ENCODE assay signal across 18 cellular contexts in the genomic region with DNA sequence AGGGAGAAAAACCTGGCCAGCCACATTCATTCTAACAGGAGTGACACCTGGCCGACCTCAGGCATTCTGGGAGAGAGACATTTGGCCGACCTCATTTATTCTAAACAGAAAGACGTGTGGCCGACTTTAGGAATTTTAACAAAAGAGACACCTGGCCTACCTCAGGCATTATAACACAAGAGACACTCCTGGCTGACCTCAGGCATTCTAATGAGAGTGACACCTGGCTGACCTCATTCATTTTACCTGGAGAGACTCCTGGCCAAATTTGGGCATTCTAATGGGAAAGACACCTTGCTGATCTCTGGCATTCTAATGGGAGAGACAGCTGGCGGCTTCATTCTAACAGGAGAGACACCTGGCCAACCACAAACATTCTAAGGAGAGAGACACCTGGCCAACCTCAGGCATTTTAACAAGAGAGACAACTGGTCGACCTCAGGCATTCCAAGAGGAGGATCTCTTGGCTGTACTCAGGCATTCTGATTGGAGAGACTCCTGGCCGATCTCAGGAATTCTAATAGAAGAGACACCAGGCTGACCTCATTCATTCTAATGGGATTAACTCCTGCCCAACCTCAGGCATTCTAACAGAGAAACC.
DNase-seq lines count a peak whose midpoint lies in the region; TF ChIP-seq lines count a peak whose summit lies in the region.
"Had no signal": no experiment of that assay in that cellular context is flagged by ENCODE, and none has a peak within 500 bp of the region (broad histone marks: within the 10 kb centered on the region; RNA-seq: fewer than 3 reads in every experiment).

No MANE protein-coding gene starts in this region.

- H3K4me3 Mint-ChIP-seq in MCF 10A (ENCODE audit: unreplicated experiment): no peak overlapping the region
- no peak overlapping the region for H3K4me3 Mint-ChIP-seq in chondrocyte (ENCODE audit: unreplicated experiment)
- H3K4me3 Mint-ChIP-seq: B cell, CD14-positive monocyte, H9, HFFc6 had no signal

- in situ Hi-C loops in T47D (cut with HindIII; ENCODE audit: low pct_unique_long_range_greater_than_20kb, low sequenced_read_pairs): no loop called here

- DNase-seq in T47D (ENCODE audit: low read depth in 1 of 2, low spot score in 1 of 2) (peak; percentile 11 to 96), MCF 10A (ENCODE audit: unreplicated experiment) (no peak), NT2/D1 (ENCODE audit: low read depth, low spot score) (peak; percentile 56), islet precursor cell (peak; percentile 18), chondrocyte (ENCODE audit: low spot score) (no peak)
- DNase-seq in effector CD8-positive, alpha-beta T cell (lab: John Stamatoyannopoulos, UW): no peak
- DNase-seq in activated CD4-positive, alpha-beta T cell treated with anti-CD3 and anti-CD28 coated beads, Interleukin-2, amount 50 U/mL, for 4 hours: no peak
- DNase-seq: DMS79, GM23248, H9, HFFc6, NCI-H1105, NCI-H2081 treated with DMSO at 0.1 percent for 48 hours, NCI-H446 had no signal

- H3K9me3 Mint-ChIP-seq in MCF 10A (ENCODE audit: unreplicated experiment): peaks cover 41% of the 10 kb centered on the region
- H3K9me3 Mint-ChIP-seq in chondrocyte (ENCODE audit: low read depth): peaks cover 76% of the 10 kb centered on the region

- no peaks in the 10 kb centered on the region for H3K27me3 ChIP-seq in NT2/D1 (ENCODE audit: insufficient read depth, insufficient read length)

- H3K4me1 Mint-ChIP-seq in MCF 10A (ENCODE audit: insufficient read depth, unreplicated experiment) (no peaks in the 10 kb centered on the region), chondrocyte (ENCODE audit: low read depth) (no peaks in the 10 kb centered on the region)
- H3K4me1 Mint-ChIP-seq: B cell, CD14-positive monocyte, H9 had no signal

- intact Hi-C loops in MCF 10A (cut with micrococcal nuclease): no loop called here

- TF ChIP-seq CTCF in MCF 10A (IDR thresholded peaks at IDR 0.05; ENCODE audit: unreplicated experiment) (no peak), chondrocyte (IDR thresholded peaks at IDR 0.05) (no peak)

- POLR2A ChIA-PET in MCF 10A (lab: Yijun Ruan, JAX): no interaction called here

- H3K27ac Mint-ChIP-seq in MCF 10A (ENCODE audit: low read depth, unreplicated experiment) (no peak overlapping the region), chondrocyte (ENCODE audit: unreplicated experiment) (no peak overlapping the region)
- H3K27ac Mint-ChIP-seq: B cell, CD14-positive monocyte, H9, HFFc6 had no signal

- H3K27me3 Mint-ChIP-seq in MCF 10A (ENCODE audit: insufficient read depth, unreplicated experiment) (no peaks in the 10 kb centered on the region), chondrocyte (ENCODE audit: low read depth) (no peaks in the 10 kb centered on the region)
- H3K27me3 Mint-ChIP-seq: B cell had no signal

- no peaks in the 10 kb centered on the region for H3K36me3 Mint-ChIP-seq in MCF 10A (ENCODE audit: insufficient read depth, unreplicated experiment)
- H3K36me3 Mint-ChIP-seq in chondrocyte (ENCODE audit: low read depth): peaks cover 3% of the 10 kb centered on the region
- H3K36me3 Mint-ChIP-seq: CD14-positive monocyte had no signal

- no peak overlapping the region for H3K9ac ChIP-seq in NT2/D1 (ENCODE audit: insufficient read length, low read depth)
- H3K9ac ChIP-seq: GM23248 had no signal

- no peaks in the 10 kb centered on the region for H3K4me1 ChIP-seq in NT2/D1 (ENCODE audit: insufficient read depth, insufficient read length)

- H3K4me3 ChIP-seq in NT2/D1 (ENCODE audit: insufficient read length, low read depth): no peak overlapping the region
- H3K4me3 ChIP-seq: GM12878, GM23248, K562 had no signal

- peaks cover 20% of the 10 kb centered on the region; the same call in 1 of the 2 replicates for H3K9me3 ChIP-seq in NT2/D1 (ENCODE audit: insufficient read depth, low read length)

- BruUV-seq in MCF 10A (replicated peaks; lab: Mats Ljungman, UMichigan): no TSS peak

- CTCF ChIA-PET in MCF 10A (lab: Yijun Ruan, JAX): no interaction called here

- H3K36me3 ChIP-seq in NT2/D1 (ENCODE audit: insufficient read depth, insufficient read length, low read length): no peaks in the 10 kb centered on the region

Comparison
In these comparisons a context has a peak if more than half of its experiments do, and no peak if none do; other contexts are left out.
1. DNase-seq: peak in T47D (2 of 2), NT2/D1 (single experiment) and islet precursor cell (single experiment); none in MCF 10A (single experiment), chondrocyte (single experiment), effector CD8-positive, alpha-beta T cell (single experiment) and activated CD4-positive, alpha-beta T cell treated with anti-CD3 and anti-CD28 coated beads, Interleukin-2, amount 50 U/mL, for 4 hours (0 of 2).